Comparison of ENCODE assay signal across 17 cellular contexts in the genomic region with DNA sequence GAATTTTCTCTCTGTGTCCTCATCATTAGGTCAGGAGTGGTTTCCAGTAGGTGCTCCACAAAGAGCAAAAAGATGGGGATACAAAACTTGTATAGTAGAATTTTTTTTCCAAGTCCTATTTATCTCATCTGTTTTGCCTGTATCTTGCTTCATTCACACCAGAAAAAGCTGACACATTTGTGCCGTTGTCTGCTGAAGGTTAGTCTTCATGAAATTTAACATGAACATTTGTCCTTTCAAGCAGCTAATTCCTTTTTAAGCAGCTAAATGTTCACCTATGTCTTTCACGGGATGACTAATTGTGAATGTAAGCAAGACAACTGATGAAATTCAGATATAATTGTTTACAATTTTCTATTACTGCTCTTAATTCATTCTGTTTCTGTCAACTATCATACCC.
DNase-seq lines count a peak whose midpoint lies in the region; FAIRE-seq lines count a peak whose summit lies in the region.
"Had no signal": no experiment of that assay in that cellular context is flagged by ENCODE, and none has a peak within 500 bp of the region (broad histone marks: within the 10 kb centered on the region; RNA-seq: fewer than 3 reads in every experiment).

No MANE protein-coding gene starts in this region.

- H3K27ac Mint-ChIP-seq in T-helper 1 cell treated with Interleukin-12 subunit alpha and Interleukin-12 subunit beta and Interleukin-4 antibody, amounts not matched to agents 30 μg/mL and 1 μg/mL, for 36 hours = peak overlapping the region; percentile 36
- H3K27ac Mint-ChIP-seq in activated T-helper 1 cell treated with anti-CD3 and anti-CD28 coated beads, Interleukin-12 subunit alpha, Interleukin-12 subunit beta, Interleukin-2, Interleukin-4 antibody, amounts not matched to agents 30 ng/mL and 10 ng/mL and 1 ng/mL, durations not matched to agents 14 hours and 24 hours and 36 hours = peak overlapping the region; percentile 48
- H3K27ac Mint-ChIP-seq: activated naive CD4-positive, alpha-beta T cell treated with anti-CD3 and anti-CD28 coated beads, Interleukin-2, amount 10 ng/mL, durations not matched to agents 7 days and 5 days; IgD-negative memory B cell; type B pancreatic cell had no signal

- H3K9ac ChIP-seq in skeletal muscle tissue (ENCODE audit: low read depth in 1 of 3, low read length in 3 of 3) = no peak overlapping the region

- intact Hi-C loops in activated T-helper 1 cell treated with anti-CD3 and anti-CD28 coated beads, Interleukin-12 subunit alpha, Interleukin-12 subunit beta, Interleukin-2, Interleukin-4 antibody, amounts not matched to agents 30 ng/mL and 10 ng/mL and 1 ng/mL, durations not matched to agents 14 hours and 24 hours and 36 hours (cut with micrococcal nuclease) = loop anchor here (1.0 kb wide), 1 partner anchor 8 kb away; no protein-coding TSS in a partner anchor

- peaks cover 19 to 35% (median 27%) of the 10 kb centered on the region in 3 donors for H3K4me1 ChIP-seq in skeletal muscle tissue (ENCODE audit: control insufficient read depth in 3 of 3, insufficient read depth in 3 of 3, low read length in 3 of 3)

- no peaks in the 10 kb centered on the region for H3K9me3 Mint-ChIP-seq in T-helper 1 cell treated with Interleukin-12 subunit alpha and Interleukin-12 subunit beta and Interleukin-4 antibody, amounts not matched to agents 30 μg/mL and 1 μg/mL, for 36 hours
- H3K9me3 Mint-ChIP-seq in activated T-helper 1 cell treated with anti-CD3 and anti-CD28 coated beads, Interleukin-12 subunit alpha, Interleukin-12 subunit beta, Interleukin-2, Interleukin-4 antibody, amounts not matched to agents 30 ng/mL and 10 ng/mL and 1 ng/mL, durations not matched to agents 14 hours and 24 hours and 36 hours = peaks cover 6% of the 10 kb centered on the region
- H3K9me3 Mint-ChIP-seq: activated naive CD4-positive, alpha-beta T cell treated with anti-CD3 and anti-CD28 coated beads, Interleukin-2, amount 10 ng/mL, durations not matched to agents 7 days and 5 days; GM23338; IgD-negative memory B cell had no signal

- no peak overlapping the region for H3K4me3 ChIP-seq in skeletal muscle tissue (ENCODE audit: low read length in 3 of 3)
- H3K4me3 ChIP-seq: GM23338 had no signal

- peaks cover 50% of the 10 kb centered on the region for H3K36me3 Mint-ChIP-seq in T-helper 1 cell treated with Interleukin-12 subunit alpha and Interleukin-12 subunit beta and Interleukin-4 antibody, amounts not matched to agents 30 μg/mL and 1 μg/mL, for 36 hours (ENCODE audit: low read depth)
- H3K36me3 Mint-ChIP-seq in activated T-helper 1 cell treated with anti-CD3 and anti-CD28 coated beads, Interleukin-12 subunit alpha, Interleukin-12 subunit beta, Interleukin-2, Interleukin-4 antibody, amounts not matched to agents 30 ng/mL and 10 ng/mL and 1 ng/mL, durations not matched to agents 14 hours and 24 hours and 36 hours (ENCODE audit: low read depth) = peaks cover 51% of the 10 kb centered on the region

- peak overlapping the region; percentile 58 for H3K27ac ChIP-seq in skeletal muscle tissue (ENCODE audit: low read depth, low read length)
- H3K27ac ChIP-seq: C4-2B had no signal

- H3K4me3 Mint-ChIP-seq in T-helper 1 cell treated with Interleukin-12 subunit alpha and Interleukin-12 subunit beta and Interleukin-4 antibody, amounts not matched to agents 30 μg/mL and 1 μg/mL, for 36 hours = no peak overlapping the region
- H3K4me3 Mint-ChIP-seq in activated T-helper 1 cell treated with anti-CD3 and anti-CD28 coated beads, Interleukin-12 subunit alpha, Interleukin-12 subunit beta, Interleukin-2, Interleukin-4 antibody, amounts not matched to agents 30 ng/mL and 10 ng/mL and 1 ng/mL, durations not matched to agents 14 hours and 24 hours and 36 hours = no peak overlapping the region
- H3K4me3 Mint-ChIP-seq: activated naive CD4-positive, alpha-beta T cell treated with anti-CD3 and anti-CD28 coated beads, Interleukin-2, amount 10 ng/mL, durations not matched to agents 7 days and 5 days; GM23338; IgD-negative memory B cell; type B pancreatic cell had no signal

- DNase-seq in T-helper 1 cell (no peak), NCI-H1694 treated with DMSO at 0.1 percent for 48 hours (lab: John Stamatoyannopoulos, UW) (no peak), NCI-H2081 treated with DMSO at 0.1 percent for 48 hours (lab: John Stamatoyannopoulos, UW) (no peak), DMS 273 treated with DMSO at 0.1 percent for 48 hours (lab: John Stamatoyannopoulos, UW) (no peak)
- no peak for DNase-seq in activated T-helper 1 cell treated with anti-CD3 and anti-CD28 coated beads, Interleukin-12 subunit alpha, Interleukin-12 subunit beta, Interleukin-2, Interleukin-4 antibody, amounts not matched to agents 30 ng/mL and 10 ng/mL and 1 ng/mL, durations not matched to agents 14 hours and 24 hours and 36 hours (ENCODE audit: low spot score)
- DNase-seq: activated CD4-positive, alpha-beta T cell treated with anti-CD3 and anti-CD28 coated beads for 4 hours; activated naive CD4-positive, alpha-beta T cell treated with anti-CD3 and anti-CD28 coated beads, Interleukin-2, amount 10 ng/mL, durations not matched to agents 7 days and 5 days; DMS153 had no signal

- peaks cover 39% of the 10 kb centered on the region for H3K4me1 Mint-ChIP-seq in T-helper 1 cell treated with Interleukin-12 subunit alpha and Interleukin-12 subunit beta and Interleukin-4 antibody, amounts not matched to agents 30 μg/mL and 1 μg/mL, for 36 hours (ENCODE audit: low read depth)
- H3K4me1 Mint-ChIP-seq in activated T-helper 1 cell treated with anti-CD3 and anti-CD28 coated beads, Interleukin-12 subunit alpha, Interleukin-12 subunit beta, Interleukin-2, Interleukin-4 antibody, amounts not matched to agents 30 ng/mL and 10 ng/mL and 1 ng/mL, durations not matched to agents 14 hours and 24 hours and 36 hours (ENCODE audit: low read depth) = peaks cover 82% of the 10 kb centered on the region

- H3K27me3 Mint-ChIP-seq in T-helper 1 cell treated with Interleukin-12 subunit alpha and Interleukin-12 subunit beta and Interleukin-4 antibody, amounts not matched to agents 30 μg/mL and 1 μg/mL, for 36 hours (ENCODE audit: low read depth) = no peaks in the 10 kb centered on the region
- no peaks in the 10 kb centered on the region for H3K27me3 Mint-ChIP-seq in activated T-helper 1 cell treated with anti-CD3 and anti-CD28 coated beads, Interleukin-12 subunit alpha, Interleukin-12 subunit beta, Interleukin-2, Interleukin-4 antibody, amounts not matched to agents 30 ng/mL and 10 ng/mL and 1 ng/mL, durations not matched to agents 14 hours and 24 hours and 36 hours (ENCODE audit: insufficient read depth)
- H3K27me3 Mint-ChIP-seq: activated naive CD4-positive, alpha-beta T cell treated with anti-CD3 and anti-CD28 coated beads, Interleukin-2, amount 10 ng/mL, durations not matched to agents 7 days and 5 days; IgD-negative memory B cell; type B pancreatic cell had no signal

- H3K36me3 ChIP-seq in skeletal muscle tissue (ENCODE audit: control insufficient read depth in 3 of 3, insufficient read depth in 3 of 3, low read length in 3 of 3) = no peaks in the 10 kb centered on the region
- H3K36me3 ChIP-seq: brain microvascular endothelial cell, neutrophil had no signal

- no peaks in the 10 kb centered on the region for H3K27me3 ChIP-seq in skeletal muscle tissue (ENCODE audit: control insufficient read depth in 3 of 3, insufficient read depth in 3 of 3, low read length in 3 of 3)
- H3K27me3 ChIP-seq: brain microvascular endothelial cell, neutrophil had no signal

- no peaks in the 10 kb centered on the region for H3K9me3 ChIP-seq in skeletal muscle tissue (ENCODE audit: control insufficient read depth in 3 of 3, low read length in 3 of 3)
- H3K9me3 ChIP-seq: neutrophil had no signal

- FAIRE-seq in islet of Langerhans (lab: Jason Lieb, UNC) = peak; percentile 86
